Comparison of ENCODE assay signal across 17 cellular contexts in genomic region chr6:38413097-38413800, GRCh38.
DNase-seq lines count a peak whose midpoint lies in the region; TF ChIP-seq lines count a peak whose summit lies in the region.
"Had no signal": no experiment of that assay in that cellular context is flagged by ENCODE, and none has a peak within 500 bp of the region (broad histone marks: within the 10 kb centered on the region; RNA-seq: fewer than 3 reads in every experiment).

No MANE protein-coding gene starts in this region.

- H4K91ac ChIP-seq in trophoblast cell (ENCODE audit: low read depth, low read length) = no peak overlapping the region

- no peak overlapping the region for H3K9ac ChIP-seq in trophoblast cell (ENCODE audit: low read length)

- TF ChIP-seq CTCF in AG10803 (conservative IDR thresholded peaks at IDR 0.05; ENCODE audit: low read length) = no peak
- no peak for TF ChIP-seq CTCF in fibroblast of villous mesenchyme (IDR thresholded peaks at IDR 0.05; ENCODE audit: insufficient read depth, low read depth, low read length)

- WGBS in trophoblast cell (ENCODE audit: extremely low coverage, insufficient coverage, insufficient read length) = no CpG with 5 or more reads among the region's 4 CpGs

- H2AK5ac ChIP-seq in trophoblast cell (ENCODE audit: low read length) = no peak overlapping the region

- no peak overlapping the region for H3K4me2 ChIP-seq in trophoblast cell (ENCODE audit: low read length)

- H4K8ac ChIP-seq in trophoblast cell (ENCODE audit: low read depth, low read length) = no peak overlapping the region

- H3K9me3 ChIP-seq in trophoblast cell (ENCODE audit: insufficient read depth, low read depth, low read length) = no peaks in the 10 kb centered on the region
- H3K9me3 ChIP-seq: BE2C had no signal

- H3K79me1 ChIP-seq in trophoblast cell (ENCODE audit: low read length) = no peaks in the 10 kb centered on the region

- H3K36me3 ChIP-seq in trophoblast cell (ENCODE audit: control insufficient read depth in 1 of 2, insufficient read depth in 2 of 2, low read length in 2 of 2) = no peaks in the 10 kb centered on the region
- H3K36me3 ChIP-seq: BE2C had no signal

- H2BK5ac ChIP-seq in trophoblast cell (ENCODE audit: low read depth, low read length, poor library complexity) = no peak overlapping the region

- no peaks in the 10 kb centered on the region for H3K27me3 ChIP-seq in trophoblast cell (ENCODE audit: insufficient read depth, low read length)
- H3K27me3 ChIP-seq: BE2C had no signal

- H3K27ac ChIP-seq in trophoblast cell (ENCODE audit: low read depth, low read length) = no peak overlapping the region

- DNase-seq in AG10803 (ENCODE audit: low read depth) (peak; percentile 68), EH (ENCODE audit: low read depth) (peak; percentile 24), fibroblast of villous mesenchyme (ENCODE audit: low read depth) (peak; percentile 24), middle frontal gyrus (ENCODE audit: extremely low spot score, low spot score) (peak; percentile 39), trophoblast cell (no peak), AML-193 (lab: John Stamatoyannopoulos, UW) (no peak), NCI-H2029 treated with DMSO at 0.1 percent for 48 hours (lab: John Stamatoyannopoulos, UW) (no peak)
- DNase-seq: activated CD4-positive, alpha-beta T cell treated with anti-CD3 and anti-CD28 coated beads, Interleukin-2, amount 10 ng/mL, durations not matched to agents 24 days and 14 days; activated naive CD4-positive, alpha-beta T cell; BE2C; Calu3; endodermal cell; NCI-H1092; NCI-H2081; NCI-H510A; stimulated activated CD4-positive, alpha-beta T cell treated with anti-CD3 and anti-CD28 coated beads, Interleukin-12 subunit alpha, Interleukin-12 subunit beta, amount 100 ng/mL, for 4 hours; SW 1271 had no signal

- H2AFZ ChIP-seq in trophoblast cell (ENCODE audit: insufficient read depth, low read length, poor library complexity) = no peak overlapping the region

- H3K14ac ChIP-seq in trophoblast cell (ENCODE audit: low read length) = no peak overlapping the region

- no peak overlapping the region for H4K12ac ChIP-seq in trophoblast cell (ENCODE audit: low read depth, low read length)

- no peak overlapping the region for H3K4ac ChIP-seq in trophoblast cell (ENCODE audit: low read depth, low read length)

- H2BK120ac ChIP-seq in trophoblast cell (ENCODE audit: insufficient read depth, low read length, poor library complexity) = no peak overlapping the region

- H3K4me1 ChIP-seq in trophoblast cell (ENCODE audit: control insufficient read depth in 1 of 2, insufficient read depth in 2 of 2, low read length in 2 of 2) = peaks cover 0 to 2% of the 10 kb centered on the region in 2 experiments
- H3K4me1 ChIP-seq: BE2C had no signal

- no peak overlapping the region for H3K23ac ChIP-seq in trophoblast cell (ENCODE audit: low read length)

- H3K79me2 ChIP-seq in trophoblast cell (ENCODE audit: control insufficient read depth, insufficient read depth, low read length, poor library complexity) = no peaks in the 10 kb centered on the region

- H3K4me3 ChIP-seq in AG10803 (ENCODE audit: low read length) = no peak overlapping the region
- no peak overlapping the region for H3K4me3 ChIP-seq in fibroblast of villous mesenchyme (ENCODE audit: low read depth, low read length)
- no peak overlapping the region for H3K4me3 ChIP-seq in trophoblast cell (ENCODE audit: low read depth, low read length)

- H2BK12ac ChIP-seq in trophoblast cell (ENCODE audit: low read length) = no peak overlapping the region

- no peak overlapping the region for H3K18ac ChIP-seq in trophoblast cell (ENCODE audit: low read length)

Comparison
In these comparisons a context has a peak if more than half of its experiments do, and no peak if none do; other contexts are left out.
1. DNase-seq: peak in AG10803 (single experiment), EH (single experiment), fibroblast of villous mesenchyme (single experiment) and middle frontal gyrus (single experiment); none in trophoblast cell (0 of 2), AML-193 (0 of 2) and NCI-H2029 treated with DMSO at 0.1 percent for 48 hours (single experiment).